In genomic region chr12:3119745-3120660, GRCh38 we compare ENCODE assay signal across 14 cellular contexts. TPM values are rescaled to one million over a fixed set of nuclear protein-coding genes. Genes with fewer than 3 reads are reported as not detected.
DNase-seq lines count a peak whose midpoint lies in the region; ATAC-seq and TF ChIP-seq lines count a peak whose summit lies in the region.
"Had no signal": no experiment of that assay in that cellular context is flagged by ENCODE, and none has a peak within 500 bp of the region (broad histone marks: within the 10 kb centered on the region; RNA-seq: fewer than 3 reads in every experiment).

No MANE protein-coding gene starts in this region.

- H3K4me1 ChIP-seq in esophagus (ENCODE audit: control insufficient read depth in 2 of 2, insufficient read depth in 2 of 2, low read length in 1 of 2) (peaks cover 5 to 24% of the 10 kb centered on the region in 2 donors), mesenchymal stem cell (ENCODE audit: control insufficient read depth, insufficient read depth, low read depth, low read length) (peaks cover 44% of the 10 kb centered on the region), aorta (ENCODE audit: control insufficient read depth in 1 of 2, insufficient read depth in 2 of 2, low read length in 2 of 2) (no peaks in the 10 kb centered on the region)

- H3K4me3 ChIP-seq in esophagus (ENCODE audit: low read depth in 1 of 2, low read length in 2 of 2) (no peak overlapping the region), mesenchymal stem cell (ENCODE audit: insufficient read depth in 1 of 2, low read depth in 1 of 2, low read length in 2 of 2) (no peak overlapping the region), aorta (ENCODE audit: low read length in 2 of 2) (no peak overlapping the region)

- POLR2A ChIA-PET in activated CD8-positive, alpha-beta T cell treated with anti-CD3 and anti-CD28 coated beads for 36 hours (lab: Charles Lee) = interaction anchor here (0.6 to 0.8 kb wide), 2 partner anchors 16 to 128 kb away, joined by 3 read pairs; no protein-coding TSS in a partner anchor
- POLR2A ChIA-PET in activated CD8-positive, alpha-beta T cell treated with anti-CD3 and anti-CD28 coated beads, Interleukin-2, amount 10 ng/mL, durations not matched to agents 7 days and 5 days (lab: Charles Lee) = no interaction called here

- no peaks in the 10 kb centered on the region for H3K9me3 ChIP-seq in esophagus (ENCODE audit: control insufficient read depth in 2 of 2, insufficient read depth in 1 of 2, low read depth in 1 of 2, low read length in 1 of 2)
- peaks cover 10% of the 10 kb centered on the region for H3K9me3 ChIP-seq in mesenchymal stem cell (ENCODE audit: control insufficient read depth, low read length)
- H3K9me3 ChIP-seq in aorta (ENCODE audit: control insufficient read depth, low read length) = no peaks in the 10 kb centered on the region

- peaks cover 20% of the 10 kb centered on the region for H3K79me1 ChIP-seq in mesenchymal stem cell (replicated peaks; ENCODE audit: low read length, poor library complexity, severe bottlenecking)

- peak overlapping the region; percentile 21 for H2BK5ac ChIP-seq in mesenchymal stem cell (ENCODE audit: low read depth, low read length, poor library complexity, severe bottlenecking)

- H2BK15ac ChIP-seq in mesenchymal stem cell (ENCODE audit: low read depth, poor library complexity, severe bottlenecking) = peak overlapping the region; percentile 73

- TF ChIP-seq CTCF in activated CD8-positive, alpha-beta T cell treated with anti-CD3 and anti-CD28 coated beads for 36 hours (IDR thresholded peaks at IDR 0.05) = no peak

- peak overlapping the region in 1 of 2 experiments; percentile 68 for H3K14ac ChIP-seq in mesenchymal stem cell (ENCODE audit: low read length in 2 of 2)

- no peaks in the 10 kb centered on the region for H3K36me3 Mint-ChIP-seq in activated CD8-positive, alpha-beta T cell treated with anti-CD3 and anti-CD28 coated beads for 36 hours (ENCODE audit: low read depth)
- no peaks in the 10 kb centered on the region for H3K36me3 Mint-ChIP-seq in activated CD8-positive, alpha-beta T cell treated with anti-CD3 and anti-CD28 coated beads, Interleukin-2, amount 10 ng/mL, durations not matched to agents 7 days and 5 days (ENCODE audit: low read depth)
- no peaks in the 10 kb centered on the region for H3K36me3 Mint-ChIP-seq in activated naive CD4-positive, alpha-beta T cell treated with anti-CD3 and anti-CD28 coated beads, Interleukin-2, amount 10 ng/mL, durations not matched to agents 7 days and 5 days

- no peak overlapping the region for H4K8ac ChIP-seq in mesenchymal stem cell (ENCODE audit: low read length)

- peak overlapping the region; percentile 88 for H2AK5ac ChIP-seq in mesenchymal stem cell (ENCODE audit: low read length, severe bottlenecking)

- peaks cover 0 to 4% of the 10 kb centered on the region in 2 donors for H3K36me3 ChIP-seq in esophagus (ENCODE audit: control insufficient read depth in 2 of 2, insufficient read depth in 2 of 2, low read length in 1 of 2)
- H3K36me3 ChIP-seq in mesenchymal stem cell (ENCODE audit: control insufficient read depth in 1 of 2, insufficient read depth in 2 of 2, low read depth in 1 of 2, low read length in 2 of 2) = peaks cover 0 to 6% of the 10 kb centered on the region in 2 experiments
- no peaks in the 10 kb centered on the region for H3K36me3 ChIP-seq in aorta (ENCODE audit: control insufficient read depth in 1 of 2, insufficient read depth in 2 of 2, low read length in 1 of 2)

- peak overlapping the region; percentile 61 to 77 for H3K27ac ChIP-seq in esophagus (ENCODE audit: low read depth in 2 of 2, low read length in 1 of 2)
- H3K27ac ChIP-seq in mesenchymal stem cell (ENCODE audit: low read length, poor library complexity, severe bottlenecking) = peak overlapping the region; percentile 86
- H3K27ac ChIP-seq in aorta (ENCODE audit: low read depth in 1 of 2, low read length in 2 of 2) = peak overlapping the region; percentile 32 to 95
- H3K27ac ChIP-seq: parathyroid adenoma had no signal

- H3K23ac ChIP-seq in mesenchymal stem cell (ENCODE audit: low read length in 2 of 2) = no peak overlapping the region

- intact Hi-C loops in activated CD8-positive, alpha-beta T cell treated with anti-CD3 and anti-CD28 coated beads for 36 hours (cut with micrococcal nuclease) = no loop called here
- intact Hi-C loops in aorta (cut with DNase I) = loop anchor here (5.0 kb wide), 1 partner anchor 43 kb away; the partner anchor contains the start of gene TSPAN9 (in 2 of the 2)

- H3K4me2 ChIP-seq in mesenchymal stem cell (ENCODE audit: low read length, poor library complexity, severe bottlenecking) = peak overlapping the region; percentile 40

- H3K18ac ChIP-seq in mesenchymal stem cell (ENCODE audit: low read depth in 1 of 2, low read length in 2 of 2) = no peak overlapping the region

- no peak overlapping the region for H3K4me3 Mint-ChIP-seq in activated CD8-positive, alpha-beta T cell treated with anti-CD3 and anti-CD28 coated beads for 36 hours
- no peak overlapping the region for H3K4me3 Mint-ChIP-seq in activated CD8-positive, alpha-beta T cell treated with anti-CD3 and anti-CD28 coated beads, Interleukin-2, amount 10 ng/mL, durations not matched to agents 7 days and 5 days
- H3K4me3 Mint-ChIP-seq in activated naive CD4-positive, alpha-beta T cell treated with anti-CD3 and anti-CD28 coated beads, Interleukin-2, amount 10 ng/mL, durations not matched to agents 7 days and 5 days = no peak overlapping the region

- ATAC-seq in activated CD8-positive, alpha-beta T cell treated with anti-CD3 and anti-CD28 coated beads for 36 hours = peak; percentile 24
- ATAC-seq in activated CD8-positive, alpha-beta T cell treated with anti-CD3 and anti-CD28 coated beads, Interleukin-2, amount 10 ng/mL, durations not matched to agents 7 days and 5 days = no peak
- ATAC-seq in aorta (ENCODE audit: low FRiP score) (peak; percentile 60), GM18498 (IDR thresholded peaks at IDR 0.05; ENCODE audit: unreplicated experiment) (no peak)
- ATAC-seq: HCT116 had no signal

- H3K9ac ChIP-seq in mesenchymal stem cell (ENCODE audit: low read length) = no peak overlapping the region
- H3K9ac ChIP-seq: parathyroid adenoma had no signal

- peaks cover 13% of the 10 kb centered on the region for H3K4me1 Mint-ChIP-seq in activated CD8-positive, alpha-beta T cell treated with anti-CD3 and anti-CD28 coated beads for 36 hours (ENCODE audit: low read depth)
- H3K4me1 Mint-ChIP-seq in activated CD8-positive, alpha-beta T cell treated with anti-CD3 and anti-CD28 coated beads, Interleukin-2, amount 10 ng/mL, durations not matched to agents 7 days and 5 days (ENCODE audit: low read depth) = peaks cover 24% of the 10 kb centered on the region
- H3K4me1 Mint-ChIP-seq in activated naive CD4-positive, alpha-beta T cell treated with anti-CD3 and anti-CD28 coated beads, Interleukin-2, amount 10 ng/mL, durations not matched to agents 7 days and 5 days = peaks cover 15% of the 10 kb centered on the region

- DNase-seq in activated CD8-positive, alpha-beta T cell treated with anti-CD3 and anti-CD28 coated beads for 36 hours = no peak
- DNase-seq in activated CD8-positive, alpha-beta T cell treated with anti-CD3 and anti-CD28 coated beads, Interleukin-2, amount 10 ng/mL, durations not matched to agents 7 days and 5 days = no peak
- DNase-seq in mesenchymal stem cell (no peak), aorta (peak; percentile 64 to 92), hepatic stellate cell (ENCODE audit: low spot score) (no peak)
- DNase-seq in activated naive CD4-positive, alpha-beta T cell treated with anti-CD3 and anti-CD28 coated beads, Interleukin-2, amount 10 ng/mL, durations not matched to agents 7 days and 5 days = no peak
- DNase-seq: activated gamma-delta T cell; NCI-H510A; stimulated activated naive CD4-positive, alpha-beta T cell; T-helper 2 cell had no signal

- peak overlapping the region in 1 of 2 experiments; percentile 37 for H2BK12ac ChIP-seq in mesenchymal stem cell (ENCODE audit: low read length in 2 of 2)

- peak overlapping the region in 1 of 2 experiments; percentile 46 for H3K4ac ChIP-seq in mesenchymal stem cell (ENCODE audit: low read depth in 1 of 2, low read length in 2 of 2)

- H3K27ac Mint-ChIP-seq in activated CD8-positive, alpha-beta T cell treated with anti-CD3 and anti-CD28 coated beads for 36 hours = no peak overlapping the region
- no peak overlapping the region for H3K27ac Mint-ChIP-seq in activated CD8-positive, alpha-beta T cell treated with anti-CD3 and anti-CD28 coated beads, Interleukin-2, amount 10 ng/mL, durations not matched to agents 7 days and 5 days
- H3K27ac Mint-ChIP-seq in activated naive CD4-positive, alpha-beta T cell treated with anti-CD3 and anti-CD28 coated beads, Interleukin-2, amount 10 ng/mL, durations not matched to agents 7 days and 5 days = no peak overlapping the region

- H2AFZ ChIP-seq in mesenchymal stem cell (ENCODE audit: low read depth, low read length) = no peak overlapping the region
- H2AFZ ChIP-seq: parathyroid adenoma had no signal

- H2BK120ac ChIP-seq in mesenchymal stem cell (ENCODE audit: low read depth, low read length) = no peak overlapping the region

- H3K9me3 Mint-ChIP-seq in activated CD8-positive, alpha-beta T cell treated with anti-CD3 and anti-CD28 coated beads for 36 hours = no peaks in the 10 kb centered on the region
- no peaks in the 10 kb centered on the region for H3K9me3 Mint-ChIP-seq in activated CD8-positive, alpha-beta T cell treated with anti-CD3 and anti-CD28 coated beads, Interleukin-2, amount 10 ng/mL, durations not matched to agents 7 days and 5 days (ENCODE audit: insufficient read depth)
- H3K9me3 Mint-ChIP-seq in activated naive CD4-positive, alpha-beta T cell treated with anti-CD3 and anti-CD28 coated beads, Interleukin-2, amount 10 ng/mL, durations not matched to agents 7 days and 5 days = no peaks in the 10 kb centered on the region

- peak overlapping the region; percentile 3 for H4K91ac ChIP-seq in mesenchymal stem cell (ENCODE audit: low read length)

- CTCF ChIA-PET in activated CD8-positive, alpha-beta T cell treated with anti-CD3 and anti-CD28 coated beads for 36 hours (lab: Charles Lee) = interaction anchor here (1.5 kb wide), 1 partner anchor 47 kb away, joined by 3 read pairs; no protein-coding TSS in a partner anchor
- CTCF ChIA-PET in activated CD8-positive, alpha-beta T cell treated with anti-CD3 and anti-CD28 coated beads, Interleukin-2, amount 10 ng/mL, durations not matched to agents 7 days and 5 days (lab: Charles Lee) = interaction anchor here (1.5 kb wide), 1 partner anchor 46 kb away, joined by 6 read pairs; no protein-coding TSS in a partner anchor
- CTCF ChIA-PET in activated naive CD4-positive, alpha-beta T cell treated with anti-CD3 and anti-CD28 coated beads, Interleukin-2, amount 10 ng/mL, durations not matched to agents 7 days and 5 days (lab: Charles Lee) = interaction anchor here (1.2 kb wide), 1 partner anchor 10 kb away, joined by 3 read pairs; no protein-coding TSS in a partner anchor

- peaks cover 28% of the 10 kb centered on the region for H3K27me3 Mint-ChIP-seq in activated CD8-positive, alpha-beta T cell treated with anti-CD3 and anti-CD28 coated beads for 36 hours
- peaks cover 50% of the 10 kb centered on the region for H3K27me3 Mint-ChIP-seq in activated CD8-positive, alpha-beta T cell treated with anti-CD3 and anti-CD28 coated beads, Interleukin-2, amount 10 ng/mL, durations not matched to agents 7 days and 5 days (ENCODE audit: low read depth)
- H3K27me3 Mint-ChIP-seq in activated naive CD4-positive, alpha-beta T cell treated with anti-CD3 and anti-CD28 coated beads, Interleukin-2, amount 10 ng/mL, durations not matched to agents 7 days and 5 days = peaks cover 66% of the 10 kb centered on the region

- H3K27me3 ChIP-seq in esophagus (ENCODE audit: control insufficient read depth in 1 of 2, insufficient read depth in 2 of 2, low read length in 2 of 2) = no peaks in the 10 kb centered on the region
- H3K27me3 ChIP-seq in mesenchymal stem cell (ENCODE audit: control insufficient read depth in 1 of 2, insufficient read depth in 1 of 2, low read length in 2 of 2) = peaks cover 0 to 3% of the 10 kb centered on the region in 2 experiments
- no peaks in the 10 kb centered on the region for H3K27me3 ChIP-seq in aorta (ENCODE audit: control insufficient read depth in 1 of 2, insufficient read depth in 2 of 2, low read length in 1 of 2)

- WGBS in esophagus, 2 donors = 22 to 38% methylated on average over 18 of the region's 18 CpGs
- WGBS in mesenchymal stem cell = 91% methylated on average over 17 of the region's 18 CpGs
- WGBS in aorta, 2 donors = 4 to 5% methylated on average over 18 of the region's 18 CpGs

RNA-seq across cellular contexts. Expression of gene TSPAN9, which starts 42.8 kb away (rescaled TPM):
- under 1 TPM in 1 of 2 experiments, not detected in 1; 0.07 TPM for total RNA-seq in activated CD8-positive, alpha-beta T cell treated with anti-CD3 and anti-CD28 coated beads for 36 hours
- total RNA-seq in activated CD8-positive, alpha-beta T cell treated with anti-CD3 and anti-CD28 coated beads, Interleukin-2, amount 10 ng/mL, durations not matched to agents 7 days and 5 days = not detected
- polyA plus RNA-seq in esophagus (1 to 10 TPM; 8.2 to 9.2 TPM), aorta (10 to 100 TPM in 1 of 2 donors, 1 to 10 TPM in 1; 7.1 to 27.4 TPM)
- 22.0 TPM for polyA plus RNA-seq in mesenchymal stem cell (2013, experiment 1 of 2)
- 21.7 TPM for polyA plus RNA-seq in mesenchymal stem cell (2013, experiment 2 of 2)
- 10 to 100 TPM; 43.5 to 50.6 TPM for total RNA-seq in aorta

Comparison
In these comparisons a context has a peak if more than half of its experiments do, and no peak if none do; other contexts are left out.
1. ATAC-seq: peak in activated CD8-positive, alpha-beta T cell treated with anti-CD3 and anti-CD28 coated beads for 36 hours (single experiment) and aorta (single experiment); none in activated CD8-positive, alpha-beta T cell treated with anti-CD3 and anti-CD28 coated beads, Interleukin-2, amount 10 ng/mL, durations not matched to agents 7 days and 5 days (single experiment) and GM18498 (single experiment).
2. DNase-seq: peak in aorta (2 of 2); none in activated CD8-positive, alpha-beta T cell treated with anti-CD3 and anti-CD28 coated beads for 36 hours (single experiment), activated CD8-positive, alpha-beta T cell treated with anti-CD3 and anti-CD28 coated beads, Interleukin-2, amount 10 ng/mL, durations not matched to agents 7 days and 5 days (single experiment), mesenchymal stem cell (single experiment), hepatic stellate cell (single experiment) and activated naive CD4-positive, alpha-beta T cell treated with anti-CD3 and anti-CD28 coated beads, Interleukin-2, amount 10 ng/mL, durations not matched to agents 7 days and 5 days (single experiment).
3. RNA of gene TSPAN9, which starts 42.8 kb away (total RNA-seq): 43.5 to 50.6 TPM in aorta; 0.07 TPM in activated CD8-positive, alpha-beta T cell treated with anti-CD3 and anti-CD28 coated beads for 36 hours and not detected in activated CD8-positive, alpha-beta T cell treated with anti-CD3 and anti-CD28 coated beads, Interleukin-2, amount 10 ng/mL, durations not matched to agents 7 days and 5 days; every median in the first group is over 10 times any median in the second.
4. Peak in every context shown above with its lines, with median percentiles within 50 percentile points of each other: H3K27ac ChIP-seq.